ENCODE assay signal across 4 cellular contexts in the genomic region with DNA sequence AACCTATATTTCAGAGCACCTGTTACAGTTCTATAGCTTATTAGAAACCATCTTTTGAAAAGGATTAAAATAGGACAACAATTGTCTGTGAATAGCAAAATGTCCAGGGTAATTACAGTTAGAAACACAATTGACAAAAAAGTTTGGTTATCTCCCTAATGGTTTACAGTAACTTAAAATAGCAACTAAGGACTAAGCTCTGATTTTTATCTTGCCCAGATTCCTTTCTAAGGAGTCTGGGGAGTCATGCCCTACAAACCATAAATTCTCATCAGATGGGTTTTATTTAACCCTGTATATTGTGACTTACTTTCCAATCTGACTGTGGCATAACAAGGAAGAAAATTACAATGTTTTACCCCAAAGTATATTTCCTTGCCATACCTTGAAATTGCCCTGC. TPM values are rescaled to one million over a fixed set of nuclear protein-coding genes. Genes with fewer than 3 reads are reported as not detected.
"Had no signal": no experiment of that assay in that cellular context is flagged by ENCODE, and none has a peak within 500 bp of the region (broad histone marks: within the 10 kb centered on the region; RNA-seq: fewer than 3 reads in every experiment).

No MANE protein-coding gene starts in this region.

RNA-seq across cellular contexts. Expression of a gene that starts 26.9 kb away (rescaled TPM):
- total RNA-seq: activated CD4-positive, alpha-beta T cell treated with anti-CD3 and anti-CD28 coated beads, Interleukin-2, amount 10 ng/mL, durations not matched to agents 7 days and 5 days; bronchial epithelial cell; foreskin keratinocyte; T-helper 1 cell treated with Interleukin-12 subunit alpha and Interleukin-12 subunit beta and Interleukin-4 antibody, amounts not matched to agents 30 ng/mL and 1 ng/mL, for 36 hours had no signal
- polyA plus RNA-seq: foreskin keratinocyte had no signal
